Comparison of ENCODE assay signal across 1 cellular context in the genomic region with DNA sequence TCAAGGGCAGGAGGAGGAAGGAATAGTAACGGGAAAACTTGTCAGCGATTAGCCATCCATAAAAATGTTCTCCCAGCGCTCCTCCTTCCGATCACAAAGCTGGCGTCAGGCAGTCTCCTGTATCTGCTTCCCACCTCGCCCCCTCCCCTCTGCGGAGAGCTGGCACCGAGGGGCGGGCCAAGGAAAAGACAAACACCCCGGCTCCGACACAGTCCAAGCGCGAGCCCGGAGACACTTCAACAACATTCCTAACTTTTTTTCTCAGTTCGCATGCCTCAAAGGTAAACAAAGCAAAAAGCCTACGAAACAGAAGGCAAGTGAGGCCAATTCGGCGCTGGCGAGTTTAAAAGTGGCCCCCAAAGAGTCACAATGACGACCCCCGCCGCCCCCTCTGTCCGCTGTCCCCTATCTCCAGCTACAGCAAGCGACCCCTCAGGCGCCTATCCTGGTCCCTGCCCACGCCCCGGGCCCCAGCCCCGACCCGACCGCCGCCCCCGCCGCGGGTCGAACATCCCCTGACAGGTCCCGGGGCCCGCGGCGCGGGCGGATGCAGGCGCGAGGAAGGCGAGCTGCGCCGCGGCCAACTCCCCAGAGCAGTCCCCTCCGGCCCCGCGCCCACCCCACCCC.
A peak's percentile ranks its signal among the peaks of the same experiment; 100 is the strongest.
TF ChIP-seq lines count a peak whose summit lies in the region.

No MANE protein-coding gene starts in this region.

TF ChIP-seq in HepG2, 621 proteins besides CTCF, POLR2A, EP300 and RAD21 (continued from another document and continues in another):
- TF ChIP-seq ZNF382 (CRISPR knock-in tag; IDR thresholded peaks at IDR 0.05; ENCODE audit: borderline replicate concordance) (no peak), ZNF570 (CRISPR knock-in tag; IDR thresholded peaks at IDR 0.05; ENCODE audit: borderline replicate concordance) (no peak), HDAC2 (CRISPR knock-in tag; IDR thresholded peaks at IDR 0.05) (peak; percentile 47; the same call in 1 of the 2 replicates), ZNF800 (CRISPR knock-in tag; IDR thresholded peaks at IDR 0.05) (no peak), ZNF737 (CRISPR knock-in tag; IDR thresholded peaks at IDR 0.05; ENCODE audit: borderline replicate concordance) (no peak), EHMT2 (IDR thresholded peaks at IDR 0.05; ENCODE audit: borderline replicate concordance, low read depth, low read length) (no peak), JUND (CRISPR knock-in tag; IDR thresholded peaks at IDR 0.05) (no peak), ZNF543 (CRISPR knock-in tag; IDR thresholded peaks at IDR 0.05) (no peak), RBM22 (optimal IDR thresholded peaks at IDR 0.05; ENCODE audit: low read length) (no peak), ZNF629 (CRISPR knock-in tag; conservative IDR thresholded peaks at IDR 0.05) (no peak), FUBP1 (CRISPR knock-in tag; IDR thresholded peaks at IDR 0.05; ENCODE audit: borderline replicate concordance) (no peak), FOXP1 (IDR thresholded peaks at IDR 0.05) (no peak), FOXP1 (CRISPR knock-in tag; IDR thresholded peaks at IDR 0.05) (peak; percentile 14; the same call in 1 of the 2 replicates), KDM3A (CRISPR knock-in tag; IDR thresholded peaks at IDR 0.05; ENCODE audit: low read depth) (no peak), HDAC1 (CRISPR knock-in tag; IDR thresholded peaks at IDR 0.05) (no peak; the same call in 1 of the 2 replicates), SAFB2 (CRISPR knock-in tag; IDR thresholded peaks at IDR 0.05; ENCODE audit: borderline replicate concordance, low read depth) (no peak), IKZF1 (IDR thresholded peaks at IDR 0.05) (no peak), ZNF3 (CRISPR knock-in tag; IDR thresholded peaks at IDR 0.05) (no peak), ZBTB34 (CRISPR knock-in tag; IDR thresholded peaks at IDR 0.05) (no peak), ZNF136 (CRISPR knock-in tag; IDR thresholded peaks at IDR 0.05; ENCODE audit: low read depth) (no peak), ZNF619 (CRISPR knock-in tag; IDR thresholded peaks at IDR 0.05) (no peak), ZNF281 (CRISPR knock-in tag; IDR thresholded peaks at IDR 0.05; ENCODE audit: borderline replicate concordance) (no peak), RFX3 (CRISPR knock-in tag; IDR thresholded peaks at IDR 0.05) (no peak), KDM5A (IDR thresholded peaks at IDR 0.05; ENCODE audit: borderline replicate concordance, low read length) (no peak; the same call in 1 of the 2 replicates), MEIS1 (CRISPR knock-in tag; IDR thresholded peaks at IDR 0.05; ENCODE audit: borderline replicate concordance) (no peak), SOX5 (CRISPR knock-in tag; IDR thresholded peaks at IDR 0.05; ENCODE audit: borderline replicate concordance) (no peak), ZNF441 (CRISPR knock-in tag; IDR thresholded peaks at IDR 0.05; ENCODE audit: borderline replicate concordance) (no peak), RFXANK (CRISPR knock-in tag; IDR thresholded peaks at IDR 0.05) (no peak), GPN1 (CRISPR knock-in tag; IDR thresholded peaks at IDR 0.05; ENCODE audit: borderline replicate concordance) (no peak), ZNF557 (CRISPR knock-in tag; IDR thresholded peaks at IDR 0.05) (no peak), ARHGAP35 (CRISPR knock-in tag; IDR thresholded peaks at IDR 0.05; ENCODE audit: borderline replicate concordance) (no peak), RFX1 (IDR thresholded peaks at IDR 0.05) (no peak), ZKSCAN1 (IDR thresholded peaks at IDR 0.05; ENCODE audit: low read length) (no peak), TCF7 (IDR thresholded peaks at IDR 0.05; ENCODE audit: low read depth) (no peak), KDM1A (CRISPR knock-in tag; IDR thresholded peaks at IDR 0.05) (no peak), HNRNPK (IDR thresholded peaks at IDR 0.05; ENCODE audit: low read depth, low read length, poor library complexity, severe bottlenecking) (peak; percentile 74), HDAC6 (IDR thresholded peaks at IDR 0.05; ENCODE audit: low read depth, low read length) (no peak)
- TF ChIP-seq, protein P1, sequence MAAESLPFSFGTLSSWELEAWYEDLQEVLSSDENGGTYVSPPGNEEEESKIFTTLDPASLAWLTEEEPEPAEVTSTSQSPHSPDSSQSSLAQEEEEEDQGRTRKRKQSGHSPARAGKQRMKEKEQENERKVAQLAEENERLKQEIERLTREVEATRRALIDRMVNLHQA (CRISPR knock-in tag; IDR thresholded peaks at IDR 0.05), result no peak
- TF ChIP-seq, protein P2, sequence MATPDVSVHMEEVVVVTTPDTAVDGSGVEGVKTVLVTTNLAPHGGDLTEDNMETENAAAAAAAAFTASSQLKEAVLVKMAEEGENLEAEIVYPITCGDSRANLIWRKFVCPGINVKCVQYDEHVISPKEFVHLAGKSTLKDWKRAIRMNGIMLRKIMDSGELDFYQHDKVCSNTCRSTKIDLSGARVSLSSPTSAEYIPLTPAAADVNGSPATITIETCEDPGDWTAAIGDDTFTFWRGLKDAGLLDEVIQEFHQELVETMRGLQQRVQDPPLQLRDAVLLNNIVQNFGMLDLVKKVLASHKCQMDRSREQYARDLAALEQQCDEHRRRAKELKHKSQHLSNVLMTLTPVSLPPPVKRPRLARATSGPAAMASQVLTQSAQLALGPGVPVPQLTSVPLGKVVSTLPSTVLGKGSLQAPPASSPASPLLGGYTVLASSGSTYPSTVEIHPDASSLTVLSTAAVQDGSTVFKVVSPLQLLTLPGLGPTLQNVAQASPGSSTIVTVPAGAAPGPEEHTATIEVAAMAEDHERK (CRISPR knock-in tag; IDR thresholded peaks at IDR 0.05; ENCODE audit: low read depth), result no peak
- TF ChIP-seq, protein P3, sequence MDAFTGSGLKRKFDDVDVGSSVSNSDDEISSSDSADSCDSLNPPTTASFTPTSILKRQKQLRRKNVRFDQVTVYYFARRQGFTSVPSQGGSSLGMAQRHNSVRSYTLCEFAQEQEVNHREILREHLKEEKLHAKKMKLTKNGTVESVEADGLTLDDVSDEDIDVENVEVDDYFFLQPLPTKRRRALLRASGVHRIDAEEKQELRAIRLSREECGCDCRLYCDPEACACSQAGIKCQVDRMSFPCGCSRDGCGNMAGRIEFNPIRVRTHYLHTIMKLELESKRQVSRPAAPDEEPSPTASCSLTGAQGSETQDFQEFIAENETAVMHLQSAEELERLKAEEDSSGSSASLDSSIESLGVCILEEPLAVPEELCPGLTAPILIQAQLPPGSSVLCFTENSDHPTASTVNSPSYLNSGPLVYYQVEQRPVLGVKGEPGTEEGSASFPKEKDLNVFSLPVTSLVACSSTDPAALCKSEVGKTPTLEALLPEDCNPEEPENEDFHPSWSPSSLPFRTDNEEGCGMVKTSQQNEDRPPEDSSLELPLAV (CRISPR knock-in tag; conservative IDR thresholded peaks at IDR 0.05; ENCODE audit: low read depth), result no peak
- TF ChIP-seq, protein P4, sequence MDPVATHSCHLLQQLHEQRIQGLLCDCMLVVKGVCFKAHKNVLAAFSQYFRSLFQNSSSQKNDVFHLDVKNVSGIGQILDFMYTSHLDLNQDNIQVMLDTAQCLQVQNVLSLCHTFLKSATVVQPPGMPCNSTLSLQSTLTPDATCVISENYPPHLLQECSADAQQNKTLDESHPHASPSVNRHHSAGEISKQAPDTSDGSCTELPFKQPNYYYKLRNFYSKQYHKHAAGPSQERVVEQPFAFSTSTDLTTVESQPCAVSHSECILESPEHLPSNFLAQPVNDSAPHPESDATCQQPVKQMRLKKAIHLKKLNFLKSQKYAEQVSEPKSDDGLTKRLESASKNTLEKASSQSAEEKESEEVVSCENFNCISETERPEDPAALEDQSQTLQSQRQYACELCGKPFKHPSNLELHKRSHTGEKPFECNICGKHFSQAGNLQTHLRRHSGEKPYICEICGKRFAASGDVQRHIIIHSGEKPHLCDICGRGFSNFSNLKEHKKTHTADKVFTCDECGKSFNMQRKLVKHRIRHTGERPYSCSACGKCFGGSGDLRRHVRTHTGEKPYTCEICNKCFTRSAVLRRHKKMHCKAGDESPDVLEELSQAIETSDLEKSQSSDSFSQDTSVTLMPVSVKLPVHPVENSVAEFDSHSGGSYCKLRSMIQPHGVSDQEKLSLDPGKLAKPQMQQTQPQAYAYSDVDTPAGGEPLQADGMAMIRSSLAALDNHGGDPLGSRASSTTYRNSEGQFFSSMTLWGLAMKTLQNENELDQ (CRISPR knock-in tag; IDR thresholded peaks at IDR 0.05; ENCODE audit: borderline replicate concordance), result no peak
- TF ChIP-seq, protein P5, sequence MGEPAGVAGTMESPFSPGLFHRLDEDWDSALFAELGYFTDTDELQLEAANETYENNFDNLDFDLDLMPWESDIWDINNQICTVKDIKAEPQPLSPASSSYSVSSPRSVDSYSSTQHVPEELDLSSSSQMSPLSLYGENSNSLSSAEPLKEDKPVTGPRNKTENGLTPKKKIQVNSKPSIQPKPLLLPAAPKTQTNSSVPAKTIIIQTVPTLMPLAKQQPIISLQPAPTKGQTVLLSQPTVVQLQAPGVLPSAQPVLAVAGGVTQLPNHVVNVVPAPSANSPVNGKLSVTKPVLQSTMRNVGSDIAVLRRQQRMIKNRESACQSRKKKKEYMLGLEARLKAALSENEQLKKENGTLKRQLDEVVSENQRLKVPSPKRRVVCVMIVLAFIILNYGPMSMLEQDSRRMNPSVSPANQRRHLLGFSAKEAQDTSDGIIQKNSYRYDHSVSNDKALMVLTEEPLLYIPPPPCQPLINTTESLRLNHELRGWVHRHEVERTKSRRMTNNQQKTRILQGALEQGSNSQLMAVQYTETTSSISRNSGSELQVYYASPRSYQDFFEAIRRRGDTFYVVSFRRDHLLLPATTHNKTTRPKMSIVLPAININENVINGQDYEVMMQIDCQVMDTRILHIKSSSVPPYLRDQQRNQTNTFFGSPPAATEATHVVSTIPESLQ (CRISPR knock-in tag; conservative IDR thresholded peaks at IDR 0.05), result no peak
- TF ChIP-seq, protein P6, sequence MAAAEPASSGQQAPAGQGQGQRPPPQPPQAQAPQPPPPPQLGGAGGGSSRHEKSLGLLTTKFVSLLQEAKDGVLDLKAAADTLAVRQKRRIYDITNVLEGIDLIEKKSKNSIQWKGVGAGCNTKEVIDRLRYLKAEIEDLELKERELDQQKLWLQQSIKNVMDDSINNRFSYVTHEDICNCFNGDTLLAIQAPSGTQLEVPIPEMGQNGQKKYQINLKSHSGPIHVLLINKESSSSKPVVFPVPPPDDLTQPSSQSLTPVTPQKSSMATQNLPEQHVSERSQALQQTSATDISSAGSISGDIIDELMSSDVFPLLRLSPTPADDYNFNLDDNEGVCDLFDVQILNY (CRISPR knock-in tag; conservative IDR thresholded peaks at IDR 0.05), result no peak
- TF ChIP-seq, protein P7, sequence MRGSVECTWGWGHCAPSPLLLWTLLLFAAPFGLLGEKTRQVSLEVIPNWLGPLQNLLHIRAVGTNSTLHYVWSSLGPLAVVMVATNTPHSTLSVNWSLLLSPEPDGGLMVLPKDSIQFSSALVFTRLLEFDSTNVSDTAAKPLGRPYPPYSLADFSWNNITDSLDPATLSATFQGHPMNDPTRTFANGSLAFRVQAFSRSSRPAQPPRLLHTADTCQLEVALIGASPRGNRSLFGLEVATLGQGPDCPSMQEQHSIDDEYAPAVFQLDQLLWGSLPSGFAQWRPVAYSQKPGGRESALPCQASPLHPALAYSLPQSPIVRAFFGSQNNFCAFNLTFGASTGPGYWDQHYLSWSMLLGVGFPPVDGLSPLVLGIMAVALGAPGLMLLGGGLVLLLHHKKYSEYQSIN (CRISPR knock-in tag; IDR thresholded peaks at IDR 0.05; ENCODE audit: borderline replicate concordance), result no peak
